Comparison of ENCODE assay signal across 2 cellular contexts in the genomic region with DNA sequence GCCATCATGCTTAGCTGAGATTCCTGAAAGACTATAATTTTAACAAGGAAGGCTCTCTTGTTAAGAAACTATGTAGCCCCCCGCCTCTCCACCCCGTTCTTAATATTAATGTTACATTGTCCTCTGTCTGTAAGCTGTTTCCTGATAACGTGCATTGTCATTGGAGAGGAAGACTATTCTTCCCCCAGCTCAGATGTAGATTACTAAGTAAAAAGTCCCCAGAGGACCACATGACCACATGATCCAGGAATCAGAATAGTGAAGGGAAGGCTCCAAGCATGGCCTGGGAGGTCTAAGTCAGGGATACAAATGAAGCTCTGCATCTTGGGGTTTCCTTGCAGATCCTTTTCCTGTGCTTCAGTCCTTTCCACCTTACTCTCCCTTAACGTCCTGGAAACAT.
TF ChIP-seq lines count a peak whose summit lies in the region.

No MANE protein-coding gene starts in this region.

TF ChIP-seq in HEK293, 187 proteins besides CTCF, POLR2A, EP300 and RAD21:
- 0 out of 2 replicates have a peak, but pooled peaks have one; percentile 12 for TF ChIP-seq ZBTB20 (tag by site-specific recombination; IDR thresholded peaks at IDR 0.05)
- no peak for TF ChIP-seq ZFP69B (tag by site-specific recombination; IDR thresholded peaks at IDR 0.05)
TF ChIP-seq in HEK293: peak in this region for 1.

TF ChIP-seq in GM12878, 131 proteins besides CTCF, POLR2A, EP300 and RAD21:
- TF ChIP-seq MEF2B (IDR thresholded peaks at IDR 0.05; ENCODE audit: partially characterized antibody, poor library complexity, severe bottlenecking) = no peak
- TF ChIP-seq, protein P1, sequence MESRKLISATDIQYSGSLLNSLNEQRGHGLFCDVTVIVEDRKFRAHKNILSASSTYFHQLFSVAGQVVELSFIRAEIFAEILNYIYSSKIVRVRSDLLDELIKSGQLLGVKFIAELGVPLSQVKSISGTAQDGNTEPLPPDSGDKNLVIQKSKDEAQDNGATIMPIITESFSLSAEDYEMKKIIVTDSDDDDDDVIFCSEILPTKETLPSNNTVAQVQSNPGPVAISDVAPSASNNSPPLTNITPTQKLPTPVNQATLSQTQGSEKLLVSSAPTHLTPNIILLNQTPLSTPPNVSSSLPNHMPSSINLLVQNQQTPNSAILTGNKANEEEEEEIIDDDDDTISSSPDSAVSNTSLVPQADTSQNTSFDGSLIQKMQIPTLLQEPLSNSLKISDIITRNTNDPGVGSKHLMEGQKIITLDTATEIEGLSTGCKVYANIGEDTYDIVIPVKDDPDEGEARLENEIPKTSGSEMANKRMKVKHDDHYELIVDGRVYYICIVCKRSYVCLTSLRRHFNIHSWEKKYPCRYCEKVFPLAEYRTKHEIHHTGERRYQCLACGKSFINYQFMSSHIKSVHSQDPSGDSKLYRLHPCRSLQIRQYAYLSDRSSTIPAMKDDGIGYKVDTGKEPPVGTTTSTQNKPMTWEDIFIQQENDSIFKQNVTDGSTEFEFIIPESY (IDR thresholded peaks at IDR 0.05) = no peak
- TF ChIP-seq NFIC (IDR thresholded peaks at IDR 0.05; ENCODE audit: low read depth, low read length) = peak; percentile 68
- no peak for TF ChIP-seq SIX5 (IDR thresholded peaks at IDR 0.05; ENCODE audit: low read depth, low read length, severe bottlenecking)
- TF ChIP-seq FOXM1 (IDR thresholded peaks at IDR 0.05; ENCODE audit: low read depth, low read length) = no peak
- TF ChIP-seq EED (IDR thresholded peaks at IDR 0.05; ENCODE audit: low read depth) = peak; percentile 25; the same call in 1 of the 2 replicates
- TF ChIP-seq, protein P2, sequence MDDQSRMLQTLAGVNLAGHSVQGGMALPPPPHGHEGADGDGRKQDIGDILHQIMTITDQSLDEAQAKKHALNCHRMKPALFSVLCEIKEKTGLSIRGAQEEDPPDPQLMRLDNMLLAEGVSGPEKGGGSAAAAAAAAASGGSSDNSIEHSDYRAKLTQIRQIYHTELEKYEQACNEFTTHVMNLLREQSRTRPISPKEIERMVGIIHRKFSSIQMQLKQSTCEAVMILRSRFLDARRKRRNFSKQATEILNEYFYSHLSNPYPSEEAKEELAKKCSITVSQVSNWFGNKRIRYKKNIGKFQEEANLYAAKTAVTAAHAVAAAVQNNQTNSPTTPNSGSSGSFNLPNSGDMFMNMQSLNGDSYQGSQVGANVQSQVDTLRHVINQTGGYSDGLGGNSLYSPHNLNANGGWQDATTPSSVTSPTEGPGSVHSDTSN (IDR thresholded peaks at IDR 0.05; ENCODE audit: insufficient replicate concordance, low read depth, low read length) = no peak
- TF ChIP-seq YBX1 (IDR thresholded peaks at IDR 0.05) = no peak
- no peak for TF ChIP-seq GATAD2B (conservative IDR thresholded peaks at IDR 0.05; ENCODE audit: low read depth)
- no peak for TF ChIP-seq HCFC1 (IDR thresholded peaks at IDR 0.05; ENCODE audit: low read length)
- TF ChIP-seq RUNX3 (IDR thresholded peaks at IDR 0.05; ENCODE audit: low read length) = peak; percentile 54; the same call in 1 of the 2 replicates
- no peak for TF ChIP-seq ATF7 (IDR thresholded peaks at IDR 0.05; ENCODE audit: low read depth)
- TF ChIP-seq, protein P3, sequence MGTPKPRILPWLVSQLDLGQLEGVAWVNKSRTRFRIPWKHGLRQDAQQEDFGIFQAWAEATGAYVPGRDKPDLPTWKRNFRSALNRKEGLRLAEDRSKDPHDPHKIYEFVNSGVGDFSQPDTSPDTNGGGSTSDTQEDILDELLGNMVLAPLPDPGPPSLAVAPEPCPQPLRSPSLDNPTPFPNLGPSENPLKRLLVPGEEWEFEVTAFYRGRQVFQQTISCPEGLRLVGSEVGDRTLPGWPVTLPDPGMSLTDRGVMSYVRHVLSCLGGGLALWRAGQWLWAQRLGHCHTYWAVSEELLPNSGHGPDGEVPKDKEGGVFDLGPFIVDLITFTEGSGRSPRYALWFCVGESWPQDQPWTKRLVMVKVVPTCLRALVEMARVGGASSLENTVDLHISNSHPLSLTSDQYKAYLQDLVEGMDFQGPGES (IDR thresholded peaks at IDR 0.05) = no peak
- TF ChIP-seq ASH2L (IDR thresholded peaks at IDR 0.05; ENCODE audit: borderline replicate concordance, low read depth) = no peak
- TF ChIP-seq, protein P4, sequence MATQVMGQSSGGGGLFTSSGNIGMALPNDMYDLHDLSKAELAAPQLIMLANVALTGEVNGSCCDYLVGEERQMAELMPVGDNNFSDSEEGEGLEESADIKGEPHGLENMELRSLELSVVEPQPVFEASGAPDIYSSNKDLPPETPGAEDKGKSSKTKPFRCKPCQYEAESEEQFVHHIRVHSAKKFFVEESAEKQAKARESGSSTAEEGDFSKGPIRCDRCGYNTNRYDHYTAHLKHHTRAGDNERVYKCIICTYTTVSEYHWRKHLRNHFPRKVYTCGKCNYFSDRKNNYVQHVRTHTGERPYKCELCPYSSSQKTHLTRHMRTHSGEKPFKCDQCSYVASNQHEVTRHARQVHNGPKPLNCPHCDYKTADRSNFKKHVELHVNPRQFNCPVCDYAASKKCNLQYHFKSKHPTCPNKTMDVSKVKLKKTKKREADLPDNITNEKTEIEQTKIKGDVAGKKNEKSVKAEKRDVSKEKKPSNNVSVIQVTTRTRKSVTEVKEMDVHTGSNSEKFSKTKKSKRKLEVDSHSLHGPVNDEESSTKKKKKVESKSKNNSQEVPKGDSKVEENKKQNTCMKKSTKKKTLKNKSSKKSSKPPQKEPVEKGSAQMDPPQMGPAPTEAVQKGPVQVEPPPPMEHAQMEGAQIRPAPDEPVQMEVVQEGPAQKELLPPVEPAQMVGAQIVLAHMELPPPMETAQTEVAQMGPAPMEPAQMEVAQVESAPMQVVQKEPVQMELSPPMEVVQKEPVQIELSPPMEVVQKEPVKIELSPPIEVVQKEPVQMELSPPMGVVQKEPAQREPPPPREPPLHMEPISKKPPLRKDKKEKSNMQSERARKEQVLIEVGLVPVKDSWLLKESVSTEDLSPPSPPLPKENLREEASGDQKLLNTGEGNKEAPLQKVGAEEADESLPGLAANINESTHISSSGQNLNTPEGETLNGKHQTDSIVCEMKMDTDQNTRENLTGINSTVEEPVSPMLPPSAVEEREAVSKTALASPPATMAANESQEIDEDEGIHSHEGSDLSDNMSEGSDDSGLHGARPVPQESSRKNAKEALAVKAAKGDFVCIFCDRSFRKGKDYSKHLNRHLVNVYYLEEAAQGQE (IDR thresholded peaks at IDR 0.05; ENCODE audit: low read depth, low read length) = no peak
- no peak for TF ChIP-seq SRF (IDR thresholded peaks at IDR 0.05; ENCODE audit: low read depth in 2 of 2, low read length in 2 of 2)
- no peak for TF ChIP-seq CBX3 (IDR thresholded peaks at IDR 0.05; ENCODE audit: borderline replicate concordance, low read depth)
- no peak for TF ChIP-seq HDGF (IDR thresholded peaks at IDR 0.05)
- TF ChIP-seq, protein P5, sequence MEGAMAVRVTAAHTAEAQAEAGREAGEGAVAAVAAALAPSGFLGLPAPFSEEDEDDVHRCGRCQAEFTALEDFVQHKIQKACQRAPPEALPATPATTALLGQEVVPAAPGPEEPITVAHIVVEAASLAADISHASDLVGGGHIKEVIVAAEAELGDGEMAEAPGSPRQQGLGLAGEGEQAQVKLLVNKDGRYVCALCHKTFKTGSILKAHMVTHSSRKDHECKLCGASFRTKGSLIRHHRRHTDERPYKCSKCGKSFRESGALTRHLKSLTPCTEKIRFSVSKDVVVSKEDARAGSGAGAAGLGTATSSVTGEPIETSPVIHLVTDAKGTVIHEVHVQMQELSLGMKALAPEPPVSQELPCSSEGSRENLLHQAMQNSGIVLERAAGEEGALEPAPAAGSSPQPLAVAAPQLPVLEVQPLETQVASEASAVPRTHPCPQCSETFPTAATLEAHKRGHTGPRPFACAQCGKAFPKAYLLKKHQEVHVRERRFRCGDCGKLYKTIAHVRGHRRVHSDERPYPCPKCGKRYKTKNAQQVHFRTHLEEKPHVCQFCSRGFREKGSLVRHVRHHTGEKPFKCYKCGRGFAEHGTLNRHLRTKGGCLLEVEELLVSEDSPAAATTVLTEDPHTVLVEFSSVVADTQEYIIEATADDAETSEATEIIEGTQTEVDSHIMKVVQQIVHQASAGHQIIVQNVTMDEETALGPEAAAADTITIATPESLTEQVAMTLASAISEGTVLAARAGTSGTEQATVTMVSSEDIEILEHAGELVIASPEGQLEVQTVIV (IDR thresholded peaks at IDR 0.05; ENCODE audit: borderline replicate concordance, partially characterized antibody) = no peak
- TF ChIP-seq POLR2AphosphoS2 (IDR thresholded peaks at IDR 0.05; ENCODE audit: low read depth, low read length) = no peak
- TF ChIP-seq, protein P6, sequence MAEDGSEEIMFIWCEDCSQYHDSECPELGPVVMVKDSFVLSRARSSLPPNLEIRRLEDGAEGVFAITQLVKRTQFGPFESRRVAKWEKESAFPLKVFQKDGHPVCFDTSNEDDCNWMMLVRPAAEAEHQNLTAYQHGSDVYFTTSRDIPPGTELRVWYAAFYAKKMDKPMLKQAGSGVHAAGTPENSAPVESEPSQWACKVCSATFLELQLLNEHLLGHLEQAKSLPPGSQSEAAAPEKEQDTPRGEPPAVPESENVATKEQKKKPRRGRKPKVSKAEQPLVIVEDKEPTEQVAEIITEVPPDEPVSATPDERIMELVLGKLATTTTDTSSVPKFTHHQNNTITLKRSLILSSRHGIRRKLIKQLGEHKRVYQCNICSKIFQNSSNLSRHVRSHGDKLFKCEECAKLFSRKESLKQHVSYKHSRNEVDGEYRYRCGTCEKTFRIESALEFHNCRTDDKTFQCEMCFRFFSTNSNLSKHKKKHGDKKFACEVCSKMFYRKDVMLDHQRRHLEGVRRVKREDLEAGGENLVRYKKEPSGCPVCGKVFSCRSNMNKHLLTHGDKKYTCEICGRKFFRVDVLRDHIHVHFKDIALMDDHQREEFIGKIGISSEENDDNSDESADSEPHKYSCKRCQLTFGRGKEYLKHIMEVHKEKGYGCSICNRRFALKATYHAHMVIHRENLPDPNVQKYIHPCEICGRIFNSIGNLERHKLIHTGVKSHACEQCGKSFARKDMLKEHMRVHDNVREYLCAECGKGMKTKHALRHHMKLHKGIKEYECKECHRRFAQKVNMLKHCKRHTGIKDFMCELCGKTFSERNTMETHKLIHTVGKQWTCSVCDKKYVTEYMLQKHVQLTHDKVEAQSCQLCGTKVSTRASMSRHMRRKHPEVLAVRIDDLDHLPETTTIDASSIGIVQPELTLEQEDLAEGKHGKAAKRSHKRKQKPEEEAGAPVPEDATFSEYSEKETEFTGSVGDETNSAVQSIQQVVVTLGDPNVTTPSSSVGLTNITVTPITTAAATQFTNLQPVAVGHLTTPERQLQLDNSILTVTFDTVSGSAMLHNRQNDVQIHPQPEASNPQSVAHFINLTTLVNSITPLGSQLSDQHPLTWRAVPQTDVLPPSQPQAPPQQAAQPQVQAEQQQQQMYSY (CRISPR knock-in tag; IDR thresholded peaks at IDR 0.05) = no peak
